ENCODE assay signal across 1 cellular context in genomic region chr17:81331527-81332043, GRCh38.
TF ChIP-seq lines count a peak whose summit lies in the region.

No MANE protein-coding gene starts in this region.

TF ChIP-seq in SK-N-SH treated with all-trans-retinoic acid at 6 μM for 48 hours, 23 proteins besides CTCF, POLR2A, EP300 and RAD21:
- TF ChIP-seq TCF4 (CRISPR knock-in tag; IDR thresholded peaks at IDR 0.05; ENCODE audit: borderline replicate concordance), result peak; percentile 61; the same call in 1 of the 2 replicates
- TF ChIP-seq BACH2 (CRISPR knock-in tag; IDR thresholded peaks at IDR 0.05; ENCODE audit: borderline replicate concordance), result no peak
- peak; percentile 1; the same call in 1 of the 2 replicates for TF ChIP-seq ZNF70 (CRISPR knock-in tag; IDR thresholded peaks at IDR 0.05)
- TF ChIP-seq TSHZ2 (CRISPR knock-in tag; IDR thresholded peaks at IDR 0.05), result peak; percentile 84; the same call in 1 of the 2 replicates
- TF ChIP-seq ZFP30 (CRISPR knock-in tag; IDR thresholded peaks at IDR 0.05), result 0 out of 2 replicates have a peak, but pooled peaks have one; percentile 6
